ENCODE assay signal across 17 cellular contexts in the genomic region with DNA sequence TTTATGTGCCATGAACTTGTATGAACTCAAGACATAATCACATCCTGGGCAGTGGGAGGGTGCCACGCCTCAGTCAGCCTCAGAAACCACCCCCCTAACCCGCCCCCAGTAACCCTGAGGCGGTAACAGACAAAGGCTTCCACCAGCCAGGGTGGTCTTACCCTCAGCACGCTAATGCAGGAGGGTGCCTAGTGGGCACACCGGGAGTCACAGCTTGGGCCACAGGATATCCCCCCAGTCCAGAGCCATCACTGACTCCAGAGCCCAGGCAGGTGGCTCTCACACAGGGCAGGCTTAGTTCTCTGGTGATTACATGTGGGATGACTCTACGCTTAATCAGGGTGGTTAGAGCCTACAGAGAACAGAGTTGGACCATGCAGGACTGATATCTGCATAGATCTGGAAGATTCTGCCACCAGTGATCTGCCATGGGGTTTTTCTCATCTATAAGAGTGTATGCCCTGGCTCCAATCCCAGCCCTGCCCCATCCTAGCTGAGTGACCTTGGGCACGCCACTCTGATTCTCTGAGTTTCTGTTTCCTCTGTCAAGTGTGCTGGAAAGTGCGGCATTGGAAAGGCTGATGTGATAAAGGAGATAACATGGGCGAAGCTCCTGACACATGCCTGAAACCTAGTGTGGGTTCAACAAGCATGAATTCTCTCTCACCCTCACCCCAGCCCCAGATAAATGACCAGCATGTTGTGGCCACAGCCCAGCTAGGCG. TPM values are rescaled to one million over a fixed set of nuclear protein-coding genes. Genes with fewer than 3 reads are reported as not detected.
DNase-seq lines count a peak whose midpoint lies in the region; ATAC-seq and TF ChIP-seq lines count a peak whose summit lies in the region.
"Had no signal": no experiment of that assay in that cellular context is flagged by ENCODE, and none has a peak within 500 bp of the region (broad histone marks: within the 10 kb centered on the region; RNA-seq: fewer than 3 reads in every experiment).

No MANE protein-coding gene starts in this region.

- no peaks in the 10 kb centered on the region for H3K27me3 Mint-ChIP-seq in chondrocyte (ENCODE audit: low read depth)
- H3K27me3 Mint-ChIP-seq: activated B cell treated with CpG ODN at 0.5 μM for 24 hours; activated T-cell treated with anti-CD3 and anti-CD28 coated beads, Interleukin-2, amount 50 U/mL, for 24 hours had no signal

- no peak overlapping the region for H3K9ac ChIP-seq in stomach smooth muscle (ENCODE audit: low read length in 2 of 2)

- TF ChIP-seq CTCF in PC-9 (conservative IDR thresholded peaks at IDR 0.05) = no peak
- no peak for TF ChIP-seq CTCF in chondrocyte (IDR thresholded peaks at IDR 0.05)

- H3K4me3 ChIP-seq in PC-9 = no peak overlapping the region
- peak overlapping the region in 1 of 2 donors; percentile 22 for H3K4me3 ChIP-seq in stomach smooth muscle (ENCODE audit: low read length in 2 of 2)

- H3K27ac Mint-ChIP-seq in chondrocyte (ENCODE audit: unreplicated experiment) = no peak overlapping the region
- H3K27ac Mint-ChIP-seq: activated B cell treated with CpG ODN at 0.5 μM for 24 hours; activated T-cell treated with anti-CD3 and anti-CD28 coated beads, Interleukin-2, amount 50 U/mL, for 24 hours had no signal

- CTCF ChIA-PET in PC-9 (lab: Charles Lee) = no interaction called here

- DNase-seq in NCI-H82 (lab: John Stamatoyannopoulos, UW) (peak; percentile 70), NCI-H82 treated with DMSO at 0.1 percent for 48 hours (lab: John Stamatoyannopoulos, UW; ENCODE audit: unreplicated experiment) (no peak), PC-9 (no peak), islet precursor cell (peak; percentile 49), chondrocyte (ENCODE audit: low spot score) (no peak)
- DNase-seq: activated B cell treated with CpG ODN at 0.5 μM for 24 hours; activated T-cell treated with anti-CD3 and anti-CD28 coated beads, Interleukin-2, amount 50 U/mL, for 24 hours; foreskin melanocyte had no signal

- no peaks in the 10 kb centered on the region for H3K36me3 ChIP-seq in PC-9 (ENCODE audit: low read depth)
- H3K36me3 ChIP-seq in stomach smooth muscle (ENCODE audit: control insufficient read depth in 2 of 2, insufficient read depth in 2 of 2, low read length in 2 of 2) = no peaks in the 10 kb centered on the region
- H3K36me3 ChIP-seq: neutrophil had no signal

- ATAC-seq in GM18907 (IDR thresholded peaks at IDR 0.05; ENCODE audit: unreplicated experiment) (no peak), GM18858 (IDR thresholded peaks at IDR 0.05; ENCODE audit: unreplicated experiment) (no peak)

- H4K20me1 ChIP-seq in PC-9 (ENCODE audit: insufficient read depth) = no peaks in the 10 kb centered on the region

- H3K4me2 ChIP-seq in PC-9 = peak overlapping the region; percentile 51

- no peaks in the 10 kb centered on the region for H3K9me3 ChIP-seq in PC-9 (ENCODE audit: insufficient read depth, low read depth)
- H3K9me3 ChIP-seq in stomach smooth muscle (ENCODE audit: control insufficient read depth in 2 of 2, low read length in 2 of 2) = no peaks in the 10 kb centered on the region
- H3K9me3 ChIP-seq: neutrophil had no signal

- peak overlapping the region; percentile 72 for H3K27ac ChIP-seq in PC-9
- peak overlapping the region; percentile 31 for H3K27ac ChIP-seq in stomach smooth muscle (ENCODE audit: low read length)
- H3K27ac ChIP-seq: HL-60, neutrophil had no signal

- H3K27me3 ChIP-seq in PC-9 (ENCODE audit: insufficient read depth, low read depth) (no peaks in the 10 kb centered on the region), stomach smooth muscle (ENCODE audit: control insufficient read depth in 1 of 2, insufficient read depth in 2 of 2, low read length in 2 of 2) (no peaks in the 10 kb centered on the region)
- H3K27me3 ChIP-seq: neutrophil had no signal

- BruUV-seq in PC-9 (replicated peaks; lab: Mats Ljungman, UMichigan) = no TSS peak

- POLR2A ChIA-PET in PC-9 (lab: Charles Lee; ENCODE audit: unreplicated experiment) = no interaction called here

- H3K4me1 ChIP-seq in PC-9 (replicated peaks; ENCODE audit: insufficient read depth) = peaks cover 57% of the 10 kb centered on the region
- peaks cover 58% of the 10 kb centered on the region for H3K4me1 ChIP-seq in stomach smooth muscle (ENCODE audit: control insufficient read depth, insufficient read depth, low read length)

- H3K4me3 Mint-ChIP-seq in chondrocyte (ENCODE audit: unreplicated experiment) = no peak overlapping the region
- H3K4me3 Mint-ChIP-seq: activated B cell treated with CpG ODN at 0.5 μM for 24 hours; activated T-cell treated with anti-CD3 and anti-CD28 coated beads, Interleukin-2, amount 50 U/mL, for 24 hours had no signal

- no peaks in the 10 kb centered on the region for H3K36me3 Mint-ChIP-seq in chondrocyte (ENCODE audit: low read depth)

- intact Hi-C loops in PC-9 (cut with micrococcal nuclease; ENCODE audit: unreplicated experiment) = loop anchor here (5.0 kb wide), 1 partner anchor 46 kb away; no protein-coding TSS in a partner anchor

- H2AFZ ChIP-seq in PC-9 = no peak overlapping the region

- H3K4me1 Mint-ChIP-seq in chondrocyte (ENCODE audit: low read depth) = peaks cover 62% of the 10 kb centered on the region
- H3K4me1 Mint-ChIP-seq: activated B cell treated with CpG ODN at 0.5 μM for 24 hours had no signal

- no peaks in the 10 kb centered on the region for H3K79me2 ChIP-seq in PC-9 (ENCODE audit: low read depth)

- H3F3A ChIP-seq in PC-9 (ENCODE audit: insufficient read depth, low read depth) = peaks cover 20% of the 10 kb centered on the region

- no peaks in the 10 kb centered on the region for H3K9me2 ChIP-seq in PC-9 (ENCODE audit: insufficient read depth)

- no peaks in the 10 kb centered on the region for H3K9me3 Mint-ChIP-seq in chondrocyte (ENCODE audit: low read depth)
- H3K9me3 Mint-ChIP-seq: activated B cell treated with CpG ODN at 0.5 μM for 24 hours; activated T-cell treated with anti-CD3 and anti-CD28 coated beads, Interleukin-2, amount 50 U/mL, for 24 hours had no signal

RNA-seq across cellular contexts. Expression of gene OPTC, which starts 27.3 kb away (rescaled TPM):
- total RNA-seq in PC-9 (2021) (not detected in 2 replicates), chondrocyte (not detected in 3 replicates)
- total RNA-seq: activated B cell treated with CpG ODN at 0.5 μM for 24 hours, dermis microvascular lymphatic vessel endothelial cell, kidney epithelial cell, MCF 10A, ureter had no signal

RNA-seq across cellular contexts. Expression of gene PRELP, which starts 45.6 kb away (rescaled TPM):
- total RNA-seq in PC-9 (2021) (not detected in 2 replicates), chondrocyte (29.5 to 33.7 TPM (median 33.2 TPM) in 3 replicates)
- total RNA-seq: activated B cell treated with CpG ODN at 0.5 μM for 24 hours, dermis microvascular lymphatic vessel endothelial cell, MCF 10A had no signal

Comparison
In these comparisons a context has a peak if more than half of its experiments do, and no peak if none do; other contexts are left out.
1. DNase-seq: peak in NCI-H82 (single experiment) and islet precursor cell (single experiment); none in NCI-H82 treated with DMSO at 0.1 percent for 48 hours (single experiment), PC-9 (0 of 2) and chondrocyte (single experiment).
2. RNA of gene PRELP, which starts 45.6 kb away (total RNA-seq): 29.5 to 33.7 TPM in chondrocyte; not detected in PC-9; every median in the first group is over 10 times any median in the second.